In genomic region chr12:65472079-65472478, GRCh38 we compare ENCODE assay signal across 24 cellular contexts.
DNase-seq lines count a peak whose midpoint lies in the region; ATAC-seq, FAIRE-seq and TF ChIP-seq lines count a peak whose summit lies in the region.
"Had no signal": no experiment of that assay in that cellular context is flagged by ENCODE, and none has a peak within 500 bp of the region (broad histone marks: within the 10 kb centered on the region; RNA-seq: fewer than 3 reads in every experiment).

No MANE protein-coding gene starts in this region.

- no peak for TF ChIP-seq RAD21 in HCT116 (IDR thresholded peaks at IDR 0.05; ENCODE audit: low read depth)

- CTCF ChIA-PET in HCT116 (lab: Charles Lee) = interaction anchor here (0.6 kb wide), 1 partner anchor 242 kb away, joined by 4 read pairs; no protein-coding TSS in a partner anchor

- H3K4me1 Mint-ChIP-seq in astrocyte (ENCODE audit: low read depth, unreplicated experiment) = peaks cover 5% of the 10 kb centered on the region
- peaks cover 3% of the 10 kb centered on the region for H3K4me1 Mint-ChIP-seq in osteocyte (ENCODE audit: unreplicated experiment)
- H3K4me1 Mint-ChIP-seq: CD14-positive monocyte; CD8-positive, alpha-beta memory T cell; GM23338 had no signal

- ATAC-seq in HCT116 = peak; percentile 70
- ATAC-seq: A549, GM23338 had no signal

- TF ChIP-seq POLR2A in HCT116 (IDR thresholded peaks at IDR 0.05; ENCODE audit: borderline replicate concordance, extremely low read depth, insufficient read depth, insufficient read length) = no peak

- H3K4me3 ChIP-seq in HCT116 (replicated peaks in 1 of 2; ENCODE audit: low read depth in 1 of 2, low read length in 2 of 2) = no peak overlapping the region
- no peak overlapping the region for H3K4me3 ChIP-seq in astrocyte (ENCODE audit: insufficient read depth, low read depth, low read length)
- H3K4me3 ChIP-seq: A549; BLaER1 treated with 17β-estradiol and CSF1 and Interleukin-3, amounts not matched to agents 10 nM and 100 nM; GM23338; HAP-1 had no signal

- TF ChIP-seq CTCF in HCT116 (IDR thresholded peaks at IDR 0.05 in 2 of 3, conservative IDR thresholded peaks at IDR 0.05 in 1 of 3; ENCODE audit: borderline replicate concordance in 1 of 3, insufficient read depth in 1 of 3, low read depth in 2 of 3, low read length in 2 of 3) (no peak), astrocyte (IDR thresholded peaks at IDR 0.05; ENCODE audit: insufficient read depth, low read depth, low read length) (no peak), osteocyte (IDR thresholded peaks at IDR 0.05) (no peak)

- H3K36me3 Mint-ChIP-seq in astrocyte (ENCODE audit: low read depth, unreplicated experiment) = no peaks in the 10 kb centered on the region
- peaks cover 4% of the 10 kb centered on the region for H3K36me3 Mint-ChIP-seq in osteocyte (ENCODE audit: unreplicated experiment)
- H3K36me3 Mint-ChIP-seq: CD14-positive monocyte; CD8-positive, alpha-beta memory T cell had no signal

- peak overlapping the region; percentile 79 for H3K27ac ChIP-seq in HCT116 (ENCODE audit: low read depth, low read length)
- H3K27ac ChIP-seq in astrocyte (ENCODE audit: low read depth, low read length) = no peak overlapping the region
- H3K27ac ChIP-seq: 22Rv1; A549; BLaER1 treated with 17β-estradiol and CSF1 and Interleukin-3, amounts not matched to agents 10 nM and 100 nM had no signal

- H3K9me3 Mint-ChIP-seq in astrocyte (ENCODE audit: unreplicated experiment) = no peaks in the 10 kb centered on the region
- H3K9me3 Mint-ChIP-seq in osteocyte (ENCODE audit: unreplicated experiment) = no peaks in the 10 kb centered on the region
- H3K9me3 Mint-ChIP-seq: CD4-positive, alpha-beta T cell; GM23338 had no signal

- H3K27me3 ChIP-seq in HCT116 (ENCODE audit: insufficient read depth, low read length) (no peaks in the 10 kb centered on the region), astrocyte (ENCODE audit: insufficient read depth, low read length) (no peaks in the 10 kb centered on the region)
- H3K27me3 ChIP-seq: BE2C; BLaER1 treated with 17β-estradiol and CSF1 and Interleukin-3, amounts not matched to agents 10 nM and 100 nM had no signal

- BruUV-seq in HCT116 (replicated peaks; lab: Mats Ljungman, UMichigan) = no TSS peak

- FAIRE-seq in A204.1 (lab: Jason Lieb, UNC) = peak; percentile 9
- peak; percentile 5 for FAIRE-seq in astrocyte (lab: Jason Lieb, UNC)
- FAIRE-seq: A549, D721Med, GM12891, GM18507 had no signal

- H3K4me2 ChIP-seq in HCT116 (ENCODE audit: low read length) (peak overlapping the region; percentile 49), astrocyte (ENCODE audit: low read length) (no peak overlapping the region)
- H3K4me2 ChIP-seq: A549; BLaER1 treated with 17β-estradiol and CSF1 and Interleukin-3, amounts not matched to agents 10 nM and 100 nM; GM23338 had no signal

- intact Hi-C loops in HCT116 (cut with micrococcal nuclease) = no loop called here

- H3K9ac ChIP-seq in HCT116 (ENCODE audit: low read length) = peak overlapping the region; percentile 31
- no peak overlapping the region for H3K9ac ChIP-seq in astrocyte (ENCODE audit: low read length)
- H3K9ac ChIP-seq: BLaER1 treated with 17β-estradiol and CSF1 and Interleukin-3, amounts not matched to agents 10 nM and 100 nM had no signal

- POLR2A ChIA-PET in HCT116 (lab: Charles Lee) = interaction anchor here (0.6 kb wide), 1 partner anchor 130 kb away, joined by 3 read pairs; no protein-coding TSS in a partner anchor

- H3K9me3 ChIP-seq in HCT116 (ENCODE audit: control insufficient read depth in 1 of 2, insufficient read depth in 1 of 2, low read depth in 1 of 2, low read length in 2 of 2) (no peaks in the 10 kb centered on the region), astrocyte (ENCODE audit: insufficient read depth, low read depth, low read length) (no peaks in the 10 kb centered on the region)
- H3K9me3 ChIP-seq: A549; BE2C; BLaER1 treated with 17β-estradiol and CSF1 and Interleukin-3, amounts not matched to agents 10 nM and 100 nM; HAP-1 had no signal

- RAD21 ChIA-PET in HCT116 (lab: Charles Lee; ENCODE audit: low non-redundant PET in 1 of 2, low total read pairs in 2 of 2, uncharacterized antibody in 2 of 2, unreplicated experiment in 2 of 2) = no interaction called here

- H4K20me1 ChIP-seq in HCT116 (ENCODE audit: insufficient read depth) (no peaks in the 10 kb centered on the region), astrocyte (ENCODE audit: insufficient read depth, low read length) (no peaks in the 10 kb centered on the region)
- H4K20me1 ChIP-seq: BLaER1 treated with 17β-estradiol and CSF1 and Interleukin-3, amounts not matched to agents 10 nM and 100 nM had no signal

- H3K4me3 Mint-ChIP-seq in astrocyte (ENCODE audit: unreplicated experiment) (no peak overlapping the region), osteocyte (ENCODE audit: unreplicated experiment) (no peak overlapping the region)
- H3K4me3 Mint-ChIP-seq: CD14-positive monocyte; CD4-positive, alpha-beta T cell; CD8-positive, alpha-beta memory T cell; GM23338 had no signal

- H3K27me3 Mint-ChIP-seq in astrocyte (ENCODE audit: low read depth, unreplicated experiment) (peaks cover 7% of the 10 kb centered on the region), osteocyte (ENCODE audit: unreplicated experiment) (no peaks in the 10 kb centered on the region)
- H3K27me3 Mint-ChIP-seq: CD4-positive, alpha-beta T cell; CD8-positive, alpha-beta memory T cell had no signal

- no peaks in the 10 kb centered on the region for H3K9me2 ChIP-seq in HCT116 (ENCODE audit: insufficient read depth)

- H2AFZ ChIP-seq in HCT116 (ENCODE audit: low read depth, low read length, poor library complexity, severe bottlenecking) (no peak overlapping the region), astrocyte (ENCODE audit: low read depth, low read length) (no peak overlapping the region)
- H2AFZ ChIP-seq: GM23338 had no signal

- H3K79me2 ChIP-seq in HCT116 (ENCODE audit: insufficient read depth, low read length) (no peaks in the 10 kb centered on the region), astrocyte (ENCODE audit: insufficient read depth, low read length) (no peaks in the 10 kb centered on the region)

- H3K36me3 ChIP-seq in HCT116 (ENCODE audit: control insufficient read depth in 1 of 2, insufficient read depth in 2 of 2, low read length in 2 of 2) (no peaks in the 10 kb centered on the region), astrocyte (ENCODE audit: insufficient read depth, low read length) (no peaks in the 10 kb centered on the region)
- H3K36me3 ChIP-seq: BE2C; BLaER1 treated with 17β-estradiol and CSF1 and Interleukin-3, amounts not matched to agents 10 nM and 100 nM; HAP-1 had no signal

- peaks cover 70 to 72% of the 10 kb centered on the region in 2 experiments for H3K4me1 ChIP-seq in HCT116 (ENCODE audit: control insufficient read depth in 1 of 2, insufficient read depth in 2 of 2, low read length in 2 of 2)
- H3K4me1 ChIP-seq in astrocyte (ENCODE audit: insufficient read depth, low read length) = no peaks in the 10 kb centered on the region
- H3K4me1 ChIP-seq: A549, BE2C, HAP-1 had no signal

- DNase-seq in HCT116 (ENCODE audit: low read depth, low spot score) = no peak
- no peak for DNase-seq in astrocyte (ENCODE audit: low read depth)
- DNase-seq in NCI-H1105 (lab: John Stamatoyannopoulos, UW) = no peak
- DNase-seq in osteocyte (ENCODE audit: extremely low spot score, unreplicated experiment) = no peak
- no peak for DNase-seq in nucleus accumbens (lab: John Stamatoyannopoulos, UW)
- DNase-seq: ACHN; AML-193; BE2C; CD4-positive, alpha-beta T cell; CD8-positive, alpha-beta memory T cell; DMS 273 treated with DMSO at 0.1 percent for 48 hours; DMS79; EL; GF-D8 had no signal

- H3K27ac Mint-ChIP-seq in astrocyte (ENCODE audit: unreplicated experiment) (no peak overlapping the region), osteocyte (ENCODE audit: unreplicated experiment) (no peak overlapping the region)
- H3K27ac Mint-ChIP-seq: CD14-positive monocyte; CD4-positive, alpha-beta T cell; CD8-positive, alpha-beta memory T cell; GM23338 had no signal

TF ChIP-seq in HCT116, 20 proteins besides CTCF, POLR2A, EP300 and RAD21:
- TF ChIP-seq MAX (IDR thresholded peaks at IDR 0.05) = peak; percentile 32; the same call in 1 of the 2 replicates
- peak; percentile 37; the same call in 1 of the 2 replicates for TF ChIP-seq JUND (IDR thresholded peaks at IDR 0.05)
- peak; percentile 51 for TF ChIP-seq SP1 (IDR thresholded peaks at IDR 0.05; ENCODE audit: low read depth)
- TF ChIP-seq CBX3 (IDR thresholded peaks at IDR 0.05; ENCODE audit: low read depth) = no peak
- TF ChIP-seq TCF7L2 (IDR thresholded peaks at IDR 0.05; ENCODE audit: borderline replicate concordance, extremely low read depth, insufficient read depth, insufficient read length) = peak; percentile 63
